ENCODE assay signal across 6 cellular contexts in the genomic region with DNA sequence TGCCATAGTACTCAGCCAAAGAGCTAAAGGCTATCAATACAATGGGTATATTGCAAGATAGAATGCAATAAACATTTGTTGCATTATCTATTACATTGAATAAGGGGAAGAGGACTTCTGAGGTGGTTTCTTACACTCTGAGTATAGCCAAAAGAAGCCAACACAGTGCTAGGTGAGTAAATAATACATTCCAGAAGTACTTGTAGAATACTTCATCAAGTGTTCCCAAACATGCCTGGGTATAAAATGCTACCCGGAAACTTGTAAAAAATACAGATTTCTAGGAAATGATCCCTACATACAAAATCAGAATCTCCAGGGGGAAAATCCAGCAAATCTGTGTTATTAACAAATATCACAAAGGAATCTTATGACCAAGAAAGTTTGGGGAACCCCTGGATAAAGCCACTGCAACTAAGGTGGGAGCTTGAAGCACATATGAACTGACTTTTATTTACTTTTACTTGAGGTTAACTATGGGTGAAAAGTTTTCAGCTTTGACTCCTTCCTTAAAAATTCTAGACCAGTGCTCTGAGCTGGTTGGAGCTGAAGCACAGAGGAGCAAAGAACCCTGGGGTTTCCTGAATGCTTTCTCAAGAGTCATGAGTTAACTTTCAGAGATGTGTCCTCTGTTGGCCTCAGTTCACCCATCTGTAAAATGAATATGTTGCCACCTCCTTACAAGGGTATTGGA.
"Had no signal": no experiment of that assay in that cellular context is flagged by ENCODE, and none has a peak within 500 bp of the region (broad histone marks: within the 10 kb centered on the region; RNA-seq: fewer than 3 reads in every experiment).

No MANE protein-coding gene starts in this region.

- ATAC-seq: HepG2, K562 had no signal

- H3K4me3 ChIP-seq: K562 had no signal

- DNase-seq: IMR-90, KBM-7, KG1 had no signal

- H3K27ac ChIP-seq: HL-60 had no signal
